In the genomic region with DNA sequence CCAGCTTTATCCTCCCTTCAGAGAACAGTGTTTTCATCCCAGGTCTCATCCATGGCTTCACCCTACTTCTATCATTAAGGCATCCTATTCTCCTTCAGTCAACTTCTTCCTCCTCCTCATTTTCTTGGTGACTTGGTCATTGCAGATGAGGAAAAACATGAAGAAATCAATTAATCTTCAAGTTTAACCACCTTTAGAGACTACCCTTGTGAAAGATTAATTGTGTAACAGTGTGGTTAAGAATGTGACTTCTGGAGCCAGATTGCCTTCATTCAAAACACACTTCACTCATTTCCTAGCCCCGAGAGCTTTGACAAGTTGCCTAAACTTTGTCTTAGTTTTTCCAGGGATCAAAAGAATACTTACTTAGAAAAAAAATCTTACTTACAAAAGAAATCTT, we compare ENCODE assay signal across 21 cellular contexts.
"Had no signal": no experiment of that assay in that cellular context is flagged by ENCODE, and none has a peak within 500 bp of the region (broad histone marks: within the 10 kb centered on the region; RNA-seq: fewer than 3 reads in every experiment).

No MANE protein-coding gene starts in this region.

- ATAC-seq: left colon; left lung; natural killer cell; psoas muscle; right lobe of liver; stimulated activated memory B cell treated with anti-CD40 and anti-IgM and Interleukin-4, amounts not matched to agents 10 μg/mL and 1 μg/mL and 100 μg/mL, for 72 hours; stimulated activated naive CD8-positive, alpha-beta T cell treated with anti-CD3 and anti-CD28 coated beads, Interleukin-15, amount 100 ng/mL, for 72 hours had no signal

- DNase-seq: hypothalamus; immature natural killer cell; kidney; left colon; left lung; lower lobe of right lung; mesendoderm; naive B cell; natural killer cell; nephron progenitor cell; occipital lobe; psoas muscle; right lobe of liver; stimulated activated CD4-positive, alpha-beta T cell treated with anti-CD3 and anti-CD28 coated beads, Interleukin-1b, Interleukin-23, amount 100 ng/mL, for 48 hours; stimulated activated CD4-positive, alpha-beta T cell treated with anti-CD3 and anti-CD28 coated beads, Interleukin-2, amount 100 ng/mL, for 48 hours; stimulated activated CD4-positive, alpha-beta T cell treated with anti-CD3 and anti-CD28 coated beads, Interleukin-4, amount 100 ng/mL, for 4 hours; stimulated activated CD8-positive, alpha-beta memory T cell treated with anti-CD3 and anti-CD28 coated beads, Interleukin-4, amount 100 ng/mL, for 48 hours; stimulated activated naive CD4-positive, alpha-beta T cell treated with Interleukin-2 at 50 U/mL for 16 hours; stimulated activated naive CD8-positive, alpha-beta T cell treated with anti-CD3 and anti-CD28 coated beads, Interleukin-15, amount 100 ng/mL, for 72 hours; substantia nigra had no signal
